In genomic region chr10:63767512-63767911, GRCh38 we compare ENCODE assay signal across 9 cellular contexts.
DNase-seq lines count a peak whose midpoint lies in the region; ATAC-seq and TF ChIP-seq lines count a peak whose summit lies in the region.
"Had no signal": no experiment of that assay in that cellular context is flagged by ENCODE, and none has a peak within 500 bp of the region (broad histone marks: within the 10 kb centered on the region; RNA-seq: fewer than 3 reads in every experiment).

No MANE protein-coding gene starts in this region.

- TF ChIP-seq CTCF in heart right ventricle (IDR thresholded peaks at IDR 0.05) (peak in 8 of 9 donors; percentile 27 to 64 (median 48)), SU-DHL-6 (IDR thresholded peaks at IDR 0.05; ENCODE audit: insufficient read depth, low read length, poor library complexity, severe bottlenecking) (peak; percentile 15)

- H2AFZ ChIP-seq in SU-DHL-6 (ENCODE audit: low read depth, low read length, severe bottlenecking) = no peak overlapping the region

- H3K4me1 Mint-ChIP-seq in T-cell = peaks cover 0 to 2% (median 0%) of the 10 kb centered on the region in 3 donors

- H3K79me2 ChIP-seq in SU-DHL-6 (ENCODE audit: insufficient read depth, low read length) = no peaks in the 10 kb centered on the region

- H3K4me1 ChIP-seq in heart right ventricle (peaks cover 0 to 23% (median 6%) of the 10 kb centered on the region in 9 donors), right cardiac atrium (ENCODE audit: control insufficient read depth, insufficient read depth, low read length) (peaks cover 2% of the 10 kb centered on the region)

- no peaks in the 10 kb centered on the region for H3F3A ChIP-seq in SU-DHL-6 (ENCODE audit: insufficient read depth)

- POLR2A ChIA-PET in T-cell (lab: Charles Lee) = no interaction called here

- no peak overlapping the region for H3K4me3 ChIP-seq in heart right ventricle
- no peak overlapping the region for H3K4me3 ChIP-seq in right cardiac atrium (ENCODE audit: low read length)
- no peak overlapping the region for H3K4me3 ChIP-seq in SU-DHL-6 (ENCODE audit: insufficient read depth, low read length, poor library complexity, severe bottlenecking)
- H3K4me3 ChIP-seq: lung had no signal

- no peaks in the 10 kb centered on the region for H3K36me3 Mint-ChIP-seq in T-cell

- H3K36me3 ChIP-seq in heart right ventricle (no peaks in the 10 kb centered on the region), SU-DHL-6 (ENCODE audit: low read length) (no peaks in the 10 kb centered on the region)

- H3K27me3 Mint-ChIP-seq in T-cell = peaks cover 7 to 11% of the 10 kb centered on the region in 2 donors

- DNase-seq in heart right ventricle (no peak), right cardiac atrium (no peak), inferior parietal cortex (ENCODE audit: extremely low spot score) (peak; percentile 66), T-cell (no peak), COLO668 (lab: John Stamatoyannopoulos, UW; ENCODE audit: unreplicated experiment) (no peak), anterior cingulate cortex (lab: John Stamatoyannopoulos, UW) (no peak)
- no peak for DNase-seq in stimulated activated CD4-positive, alpha-beta T cell treated with anti-CD3 and anti-CD28 coated beads, Interleukin-1b, Interleukin-23, amount 100 ng/mL, for 48 hours

- CTCF ChIA-PET in T-cell (lab: Charles Lee) = interaction anchor here (1.3 to 1.5 kb wide), 2 partner anchors 600 to 601 kb away, joined by 5 to 6 read pairs; no protein-coding TSS in a partner anchor

- H3K27ac Mint-ChIP-seq in T-cell = no peak overlapping the region

- H3K9me3 ChIP-seq in heart right ventricle = no peaks in the 10 kb centered on the region
- no peaks in the 10 kb centered on the region for H3K9me3 ChIP-seq in right cardiac atrium (ENCODE audit: control insufficient read depth, low read length)
- no peaks in the 10 kb centered on the region for H3K9me3 ChIP-seq in SU-DHL-6 (ENCODE audit: insufficient read depth, low read length)

- 39 to 64% methylated on average over 2 of the region's 2 CpGs for WGBS in heart right ventricle, 2 donors
- 40% methylated on average over 2 of the region's 2 CpGs for WGBS in right cardiac atrium

- H3K9ac ChIP-seq in SU-DHL-6 (ENCODE audit: low read length) = no peak overlapping the region

- H3K4me2 ChIP-seq in SU-DHL-6 (ENCODE audit: low read depth, low read length, poor library complexity, severe bottlenecking) = no peak overlapping the region

- no peaks in the 10 kb centered on the region for H3K27me3 ChIP-seq in heart right ventricle
- no peaks in the 10 kb centered on the region for H3K27me3 ChIP-seq in right cardiac atrium (ENCODE audit: control insufficient read depth, insufficient read depth)
- H3K27me3 ChIP-seq in SU-DHL-6 (ENCODE audit: low read length) = no peaks in the 10 kb centered on the region

- H3K9me2 ChIP-seq in SU-DHL-6 (replicated peaks; ENCODE audit: insufficient read depth, low read length) = no peaks in the 10 kb centered on the region

- H4K20me1 ChIP-seq in SU-DHL-6 (ENCODE audit: low read depth, low read length) = no peaks in the 10 kb centered on the region

- ATAC-seq in heart right ventricle (peak in 5 of 8 donors; percentile 12 to 40 (median 27)), right cardiac atrium (no peak), T-cell (replicated peaks in 1 of 4) (no peak)

- H3K9me3 Mint-ChIP-seq in T-cell = no peaks in the 10 kb centered on the region

- H3K27ac ChIP-seq in heart right ventricle (peak overlapping the region in 8 of 10 donors; percentile 18 to 65 (median 42)), right cardiac atrium (ENCODE audit: low read length) (no peak overlapping the region), SU-DHL-6 (ENCODE audit: low read depth, low read length) (no peak overlapping the region)

- intact Hi-C loops in heart right ventricle (cut with DNase I) = loop anchor here in 2 of 10 donors (5.0 kb wide), 2 partner anchors 45 to 600 kb away; no protein-coding TSS in a partner anchor
- intact Hi-C loops in right cardiac atrium (cut with DNase I) = no loop called here

- no peak overlapping the region for H3K4me3 Mint-ChIP-seq in T-cell

Comparison
In these comparisons a context has a peak if more than half of its experiments do, and no peak if none do; other contexts are left out.
1. ATAC-seq: peak in heart right ventricle (5 of 8); none in right cardiac atrium (0 of 2) and T-cell (0 of 4).
2. H3K27ac ChIP-seq: peak in heart right ventricle (8 of 10); none in right cardiac atrium (single experiment) and SU-DHL-6 (single experiment).